Comparison of ENCODE assay signal across 8 cellular contexts in the genomic region with DNA sequence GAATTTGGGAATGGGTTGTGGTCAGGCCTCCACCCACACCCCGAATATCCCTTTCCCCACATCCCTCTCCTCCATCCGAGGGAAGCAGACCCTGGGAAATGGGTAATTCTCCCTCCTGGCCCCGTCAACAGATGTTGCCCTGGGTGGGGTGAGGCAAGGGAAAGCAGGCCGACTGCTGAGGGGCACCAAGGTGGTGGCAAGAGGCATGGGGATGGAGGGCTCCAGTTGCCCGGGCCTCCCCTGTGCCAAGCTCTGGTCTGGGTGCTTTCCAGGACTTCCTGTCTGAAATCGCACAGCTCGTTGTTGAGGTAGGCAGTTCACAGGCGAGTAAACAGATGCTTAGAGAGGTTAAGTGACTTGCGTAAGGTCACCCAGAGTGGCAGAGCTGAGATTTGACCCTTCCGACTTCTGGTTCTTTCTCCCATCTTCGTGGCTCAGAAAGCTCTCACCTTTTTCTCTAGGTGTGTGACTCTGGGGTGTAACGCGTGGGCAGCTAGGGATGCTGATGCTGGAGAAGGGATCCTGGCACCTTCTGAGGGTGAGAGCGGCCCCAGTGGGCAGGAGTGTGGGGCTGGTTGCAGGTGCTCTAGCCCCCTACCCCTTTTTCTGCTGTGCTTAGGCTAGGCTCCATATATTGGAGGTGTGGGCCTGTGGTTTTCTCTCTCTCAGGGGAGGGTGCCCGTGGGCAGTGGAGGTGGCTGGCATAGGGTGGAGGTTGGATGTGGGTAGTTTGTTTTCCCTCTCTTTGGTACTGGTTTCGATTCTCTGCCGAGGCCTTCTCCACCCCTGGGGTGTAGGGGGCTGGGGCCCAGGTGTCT. TPM values are rescaled to one million over a fixed set of nuclear protein-coding genes. Genes with fewer than 3 reads are reported as not detected.
DNase-seq lines count a peak whose midpoint lies in the region; ATAC-seq, FAIRE-seq and TF ChIP-seq lines count a peak whose summit lies in the region.

No MANE protein-coding gene starts in this region.

- intact Hi-C loops in activated naive CD4-positive, alpha-beta T cell treated with anti-CD3 and anti-CD28 coated beads for 36 hours (cut with micrococcal nuclease): loop anchor here (1.0 to 10.0 kb wide), 2 partner anchors 8 to 1339 kb away; no protein-coding TSS in a partner anchor

- H3K4me1 ChIP-seq in A549: peaks cover 93% of the 10 kb centered on the region

- 54% methylated on average over 17 of the region's 17 CpGs for WGBS in A549 (ENCODE audit: missing lambda C conversion rate)

- H3K27me3 Mint-ChIP-seq in activated naive CD4-positive, alpha-beta T cell treated with anti-CD3 and anti-CD28 coated beads for 36 hours (ENCODE audit: low read depth): no peaks in the 10 kb centered on the region
- no peaks in the 10 kb centered on the region for H3K27me3 Mint-ChIP-seq in mesothelial cell of epicardium (ENCODE audit: low read depth)

- H3K9me3 Mint-ChIP-seq in activated naive CD4-positive, alpha-beta T cell treated with anti-CD3 and anti-CD28 coated beads for 36 hours: no peaks in the 10 kb centered on the region
- no peaks in the 10 kb centered on the region for H3K9me3 Mint-ChIP-seq in mesothelial cell of epicardium

- H3K4me3 Mint-ChIP-seq in activated naive CD4-positive, alpha-beta T cell treated with anti-CD3 and anti-CD28 coated beads for 36 hours: peak overlapping the region; percentile 65
- H3K4me3 Mint-ChIP-seq in mesothelial cell of epicardium: no peak overlapping the region

- no peak for TF ChIP-seq EP300 in A549 (IDR thresholded peaks at IDR 0.05)

- DNase-seq in A549 (ENCODE audit: low read depth in 1 of 2, low spot score in 1 of 2) (no peak), M059J (ENCODE audit: low read depth) (peak; percentile 66), mesothelial cell of epicardium (ENCODE audit: low spot score in 2 of 2, unreplicated experiment in 2 of 2) (no peak), amygdala (lab: John Stamatoyannopoulos, UW) (no peak), 8988T (no peak), foreskin melanocyte (no peak)
- DNase-seq in activated naive CD4-positive, alpha-beta T cell treated with anti-CD3 and anti-CD28 coated beads for 36 hours: peak; percentile 82

- no peak for FAIRE-seq in A549 (lab: Jason Lieb, UNC)

- no peak overlapping the region for H3K4me3 ChIP-seq in A549

- CTCF ChIA-PET in A549 (lab: Yijun Ruan, JAX): interaction anchor here (1.7 to 50.4 kb wide), 5 partner anchors 9 to 89 kb away, joined by 5 to 2395 read pairs (median 8); partner anchors contain the start of genes CDC6, GJD3 and RARA
- CTCF ChIA-PET in activated naive CD4-positive, alpha-beta T cell treated with anti-CD3 and anti-CD28 coated beads for 36 hours (lab: Charles Lee): interaction anchor here (0.5 to 3.2 kb wide), 8 partner anchors 10 to 289 kb away, joined by 4 to 13 read pairs (median 6); no protein-coding TSS in a partner anchor

- H3K9me3 ChIP-seq in A549: no peaks in the 10 kb centered on the region

- H3K27ac ChIP-seq in A549: peak overlapping the region; percentile 46 to 61

- POLR2A ChIA-PET in A549 (lab: Yijun Ruan, JAX): interaction anchor here (1.1 to 1.7 kb wide), 2 partner anchors 10 to 12 kb away, joined by 3 to 4 read pairs; no protein-coding TSS in a partner anchor

- H3K36me3 Mint-ChIP-seq in activated naive CD4-positive, alpha-beta T cell treated with anti-CD3 and anti-CD28 coated beads for 36 hours (ENCODE audit: low read depth): peaks cover 2% of the 10 kb centered on the region
- H3K36me3 Mint-ChIP-seq in mesothelial cell of epicardium: peaks cover 7% of the 10 kb centered on the region

- H3K4me1 Mint-ChIP-seq in activated naive CD4-positive, alpha-beta T cell treated with anti-CD3 and anti-CD28 coated beads for 36 hours (ENCODE audit: low read depth): peaks cover 92% of the 10 kb centered on the region
- H3K4me1 Mint-ChIP-seq in mesothelial cell of epicardium: peaks cover 39% of the 10 kb centered on the region

- TF ChIP-seq CTCF in A549 (IDR thresholded peaks at IDR 0.05): no peak
- no peak for TF ChIP-seq CTCF in mesothelial cell of epicardium (IDR thresholded peaks at IDR 0.05; ENCODE audit: unreplicated experiment)

- TF ChIP-seq POLR2A in A549 (IDR thresholded peaks at IDR 0.05; ENCODE audit: low read length): no peak

- peak in 1 of 2 experiments; percentile 14; a peak in 2 of 6 replicates for ATAC-seq in A549
- no peak for ATAC-seq in HG02623 (IDR thresholded peaks at IDR 0.05; ENCODE audit: unreplicated experiment)

- H3K4me2 ChIP-seq in A549: peak overlapping the region; percentile 65

- no peak for TF ChIP-seq RAD21 in A549 (conservative IDR thresholded peaks at IDR 0.05 in 1 of 2, IDR thresholded peaks at IDR 0.05 in 1 of 2)

- peak overlapping the region; percentile 94 for H3K27ac Mint-ChIP-seq in activated naive CD4-positive, alpha-beta T cell treated with anti-CD3 and anti-CD28 coated beads for 36 hours
- peak overlapping the region; percentile 10 for H3K27ac Mint-ChIP-seq in mesothelial cell of epicardium

TF ChIP-seq in A549, 52 proteins besides CTCF, POLR2A, EP300 and RAD21:
- no peak for TF ChIP-seq JUNB (IDR thresholded peaks at IDR 0.05)
- peak in 1 of 2 experiments; percentile 60; a peak in 1 of 4 replicates for TF ChIP-seq CEBPB (IDR thresholded peaks at IDR 0.05)
- no peak for TF ChIP-seq HEYL (CRISPR knock-in tag; IDR thresholded peaks at IDR 0.05)
- no peak for TF ChIP-seq ZNF302 (CRISPR knock-in tag; IDR thresholded peaks at IDR 0.05)

RNA-seq across cellular contexts. Expression of gene RARA, which starts 17.2 kb away (rescaled TPM):
- polyA plus RNA-seq in A549 (2011; rRNA removed) (8.6 and 9.9 TPM in 2 replicates), A549 (2017; fragmentation: RNase III; extraction: RNeasy Plus Mini Kit Qiagen cat#74134 plus additional on column Dnase treatment) (17.2 to 18.5 TPM (median 17.9 TPM) in 3 replicates)
- polyA plus RNA-seq in A549 (2012; cell fraction: cytosol; rRNA removed): 6.5 and 11.0 TPM in 2 replicates
- 17.6 and 21.1 TPM in 2 replicates for polyA plus RNA-seq in A549 (2012; cell fraction: nucleus; rRNA removed)
- 11.6 and 12.9 TPM in 2 replicates for polyA minus RNA-seq in A549 (2011; rRNA and poly(A)+ RNA removed)
- total RNA-seq in M059J (2014; rRNA removed; shearing (Covaris generic)): 9.4 and 17.8 TPM in 2 replicates
- 10 to 100 TPM; 16.9 to 18.5 TPM for total RNA-seq in activated naive CD4-positive, alpha-beta T cell treated with anti-CD3 and anti-CD28 coated beads for 36 hours
- total RNA-seq in mesothelial cell of epicardium: 74.0 to 80.8 TPM (median 79.6 TPM) in 3 replicates

RNA-seq across cellular contexts. Expression of gene GJD3, which starts 38.3 kb away (rescaled TPM):
- polyA plus RNA-seq in A549 (2011; rRNA removed) (0.09 TPM in 1 of 2 replicates, not detected in the other), A549 (2017; fragmentation: RNase III; extraction: RNeasy Plus Mini Kit Qiagen cat#74134 plus additional on column Dnase treatment) (0.40 to 1.2 TPM (median 0.70 TPM) in 3 replicates)
- polyA plus RNA-seq in A549 (2012; cell fraction: cytosol; rRNA removed): 0.21 and 0.41 TPM in 2 replicates
- 0.36 and 0.82 TPM in 2 replicates for polyA plus RNA-seq in A549 (2012; cell fraction: nucleus; rRNA removed)
- polyA minus RNA-seq in A549 (2011; rRNA and poly(A)+ RNA removed): not detected in 2 replicates
- not detected in 2 replicates for total RNA-seq in M059J (2014; rRNA removed; shearing (Covaris generic))
- total RNA-seq in activated naive CD4-positive, alpha-beta T cell treated with anti-CD3 and anti-CD28 coated beads for 36 hours: not detected
- total RNA-seq in mesothelial cell of epicardium: 0.27 TPM in 1 of 3 replicates, not detected in the others

RNA-seq across cellular contexts. Expression of gene CDC6, which starts 38.5 kb away (rescaled TPM):
- polyA plus RNA-seq in A549 (2011; rRNA removed) (71.4 and 79.5 TPM in 2 replicates), A549 (2017; fragmentation: RNase III; extraction: RNeasy Plus Mini Kit Qiagen cat#74134 plus additional on column Dnase treatment) (66.6 to 67.5 TPM (median 67.0 TPM) in 3 replicates)
- 41.7 and 44.4 TPM in 2 replicates for polyA plus RNA-seq in A549 (2012; cell fraction: cytosol; rRNA removed)
- 29.8 and 45.7 TPM in 2 replicates for polyA plus RNA-seq in A549 (2012; cell fraction: nucleus; rRNA removed)
- polyA minus RNA-seq in A549 (2011; rRNA and poly(A)+ RNA removed): 27.0 and 28.3 TPM in 2 replicates
- 37.5 and 48.9 TPM in 2 replicates for total RNA-seq in M059J (2014; rRNA removed; shearing (Covaris generic))
- 10 to 100 TPM; 86.5 to 90.4 TPM for total RNA-seq in activated naive CD4-positive, alpha-beta T cell treated with anti-CD3 and anti-CD28 coated beads for 36 hours
- total RNA-seq in mesothelial cell of epicardium: 16.4 to 18.9 TPM (median 16.8 TPM) in 3 replicates

Comparison
In these comparisons a context has a peak if more than half of its experiments do, and no peak if none do; other contexts are left out.
1. DNase-seq: peak in M059J (single experiment) and activated naive CD4-positive, alpha-beta T cell treated with anti-CD3 and anti-CD28 coated beads for 36 hours (single experiment); none in A549 (0 of 2), mesothelial cell of epicardium (0 of 2), amygdala (0 of 56), 8988T (single experiment) and foreskin melanocyte (single experiment).